ENCODE assay signal across 21 cellular contexts in genomic region chr3:15676259-15676658, GRCh38.
DNase-seq lines count a peak whose midpoint lies in the region; ATAC-seq, FAIRE-seq and TF ChIP-seq lines count a peak whose summit lies in the region.
"Had no signal": no experiment of that assay in that cellular context is flagged by ENCODE, and none has a peak within 500 bp of the region (broad histone marks: within the 10 kb centered on the region; RNA-seq: fewer than 3 reads in every experiment).

No MANE protein-coding gene starts in this region.

- H3K9ac ChIP-seq in SK-N-SH (0 out of 2 replicates have a peak overlapping the region, but pooled peaks have one; percentile 27), K562 (ENCODE audit: insufficient read depth in 1 of 2, low read depth in 2 of 2, low read length in 2 of 2) (no peak overlapping the region), smooth muscle cell (ENCODE audit: low read depth) (no peak overlapping the region)

- no peaks in the 10 kb centered on the region for H4K20me1 ChIP-seq in SK-N-SH (ENCODE audit: insufficient read depth)
- no peaks in the 10 kb centered on the region for H4K20me1 ChIP-seq in K562 (replicated peaks; ENCODE audit: control insufficient read depth, insufficient read depth, low read length)
- H4K20me1 ChIP-seq in smooth muscle cell (ENCODE audit: low read depth) = no peaks in the 10 kb centered on the region

- TF ChIP-seq RAD21 in SK-N-SH (IDR thresholded peaks at IDR 0.05; ENCODE audit: low read length) (no peak), K562 (CRISPR knock-in tag; conservative IDR thresholded peaks at IDR 0.05 in 1 of 2, IDR thresholded peaks at IDR 0.05 in 1 of 2) (no peak)

- H2AFZ ChIP-seq in SK-N-SH (ENCODE audit: low read depth) (no peak overlapping the region), K562 (ENCODE audit: low read depth, low read length) (no peak overlapping the region), smooth muscle cell (ENCODE audit: low read depth) (no peak overlapping the region)

- no peaks in the 10 kb centered on the region for H3K9me2 ChIP-seq in SK-N-SH

- H3K36me3 ChIP-seq in SK-N-SH (replicated peaks in 1 of 2; ENCODE audit: control insufficient read depth in 1 of 2, insufficient read depth in 2 of 2, low read length in 1 of 2) (peaks cover 71 to 95% of the 10 kb centered on the region in 2 experiments), K562 (ENCODE audit: control insufficient read depth, insufficient read depth, low read length) (peaks cover 71% of the 10 kb centered on the region), smooth muscle cell (ENCODE audit: low read depth) (peaks cover 7% of the 10 kb centered on the region), stomach (peaks cover 15 to 98% (median 89%) of the 10 kb centered on the region in 4 donors)

- H3K4me3 ChIP-seq in SK-N-SH (ENCODE audit: low read depth in 2 of 2, low read length in 1 of 2) (no peak overlapping the region), K562 (no peak overlapping the region), smooth muscle cell (no peak overlapping the region), stomach (no peak overlapping the region)

- BruUV-seq in K562 (replicated peaks; lab: Mats Ljungman, UMichigan) = no TSS peak

- H3K79me2 ChIP-seq in SK-N-SH (ENCODE audit: insufficient read depth) (peaks cover 30% of the 10 kb centered on the region), K562 (ENCODE audit: control insufficient read depth, insufficient read depth, low read length) (no peaks in the 10 kb centered on the region), smooth muscle cell (ENCODE audit: low read depth) (no peaks in the 10 kb centered on the region)

- TF ChIP-seq CTCF in SK-N-SH (IDR thresholded peaks at IDR 0.05) = no peak
- TF ChIP-seq CTCF in K562 (IDR thresholded peaks at IDR 0.05 in 2 of 3, conservative IDR thresholded peaks at IDR 0.05 in 1 of 3; ENCODE audit: insufficient read depth in 2 of 3, low read depth in 1 of 3, low read length in 3 of 3) = no peak
- no peak for TF ChIP-seq CTCF in smooth muscle cell (IDR thresholded peaks at IDR 0.05; ENCODE audit: borderline replicate concordance, insufficient read depth, poor library complexity, severe bottlenecking)
- TF ChIP-seq CTCF in stomach (IDR thresholded peaks at IDR 0.05) = no peak

- intact Hi-C loops in K562 (cut with micrococcal nuclease) (no loop called here), stomach (cut with DNase I; ENCODE audit: low total_unique reads) (no loop called here)

- CTCF ChIA-PET in SK-N-SH (lab: Yijun Ruan, JAX) = interaction anchor here (1.2 to 1.4 kb wide), 2 partner anchors 12 to 45 kb away, joined by 3 to 4 read pairs; no protein-coding TSS in a partner anchor
- CTCF ChIA-PET in K562 (lab: Yijun Ruan, JAX; ENCODE audit: low intra/inter-chr PET ratio) = no interaction called here

- in situ Hi-C loops in K562 (cut with MboI) = no loop called here

- peaks cover 0 to 10% of the 10 kb centered on the region in 2 experiments; a peak in 2 of 4 replicates for H3K4me1 ChIP-seq in SK-N-SH (ENCODE audit: control insufficient read depth in 1 of 2, insufficient read depth in 2 of 2, low read depth in 1 of 2, low read length in 1 of 2)
- no peaks in the 10 kb centered on the region for H3K4me1 ChIP-seq in K562 (replicated peaks in 1 of 2; ENCODE audit: control insufficient read depth in 2 of 2, insufficient read depth in 2 of 2, low read length in 2 of 2)
- H3K4me1 ChIP-seq in smooth muscle cell (ENCODE audit: low read depth) = no peaks in the 10 kb centered on the region
- no peaks in the 10 kb centered on the region for H3K4me1 ChIP-seq in stomach

- peaks cover 53% of the 10 kb centered on the region for H3F3A ChIP-seq in SK-N-SH (replicated peaks; ENCODE audit: insufficient read depth)
- H3F3A ChIP-seq in smooth muscle cell (ENCODE audit: low read depth) = no peaks in the 10 kb centered on the region

- POLR2A ChIA-PET in SK-N-SH (lab: Yijun Ruan, JAX) = no interaction called here
- POLR2A ChIA-PET in K562 (lab: Yijun Ruan, JAX) = no interaction called here

- H3K9me3 ChIP-seq in SK-N-SH (no peaks in the 10 kb centered on the region), K562 (replicated peaks; ENCODE audit: control insufficient read depth, insufficient read depth, low read depth, low read length) (no peaks in the 10 kb centered on the region), smooth muscle cell (replicated peaks; ENCODE audit: low read depth) (no peaks in the 10 kb centered on the region), stomach (no peaks in the 10 kb centered on the region)

- ATAC-seq in SK-N-SH treated with all-trans-retinoic acid at 6 μM for 48 hours (no peak), K562 (no peak)

- DNase-seq in SK-N-SH = no peak
- DNase-seq in M059J (ENCODE audit: low read depth) = peak; percentile 55
- no peak for DNase-seq in K562 (ENCODE audit: extremely low read depth in 1 of 4, low spot score in 3 of 4)
- DNase-seq in smooth muscle cell (lab: John Stamatoyannopoulos, UW; ENCODE audit: unreplicated experiment) = no peak
- no peak for DNase-seq in stomach
- no peak for DNase-seq in NCI-H748 (lab: John Stamatoyannopoulos, UW; ENCODE audit: unreplicated experiment)
- no peak for DNase-seq in retina
- DNase-seq: 8988T; Calu3; CD8-positive, alpha-beta memory T cell; DMS153; H7; Kasumi-1; NCI-H1092 treated with DMSO at 0.1 percent for 48 hours; NCI-H1436 treated with DMSO at 0.1 percent for 48 hours; NCI-H2029; NCI-H345; NCI-H524; Right ventricle myocardium superior had no signal

- H3K27me3 ChIP-seq in SK-N-SH (ENCODE audit: insufficient read depth) (no peaks in the 10 kb centered on the region), K562 (ENCODE audit: control insufficient read depth in 2 of 2, insufficient read depth in 2 of 2, low read length in 2 of 2) (no peaks in the 10 kb centered on the region), smooth muscle cell (ENCODE audit: low read depth) (no peaks in the 10 kb centered on the region), stomach (no peaks in the 10 kb centered on the region)

- no peaks in the 10 kb centered on the region for H3K9me1 ChIP-seq in K562 (ENCODE audit: control insufficient read depth, insufficient read depth, low read length)

- 54% methylated on average over 2 of the region's 2 CpGs for WGBS in SK-N-SH (ENCODE audit: low lambda C conversion rate)
- WGBS in K562 (ENCODE audit: insufficient coverage, low coverage, missing lambda C conversion rate) = 62% methylated on average over 2 of the region's 2 CpGs
- WGBS in smooth muscle cell (ENCODE audit: low lambda C conversion rate) = 72% methylated on average over 2 of the region's 2 CpGs
- WGBS in stomach, 5 donors = 80 to 90% (median 87%) methylated on average over 2 of the region's 2 CpGs

- no peak for TF ChIP-seq POLR2A in K562 (conservative IDR thresholded peaks at IDR 0.05)
- TF ChIP-seq POLR2A in stomach (IDR thresholded peaks at IDR 0.05) = no peak

- 0 out of 4 replicates have a peak, but pooled peaks of 1 of the 2 experiments have one; percentile 10 for TF ChIP-seq EP300 in SK-N-SH (IDR thresholded peaks at IDR 0.05; ENCODE audit: borderline replicate concordance in 1 of 2, low read depth in 1 of 2, low read length in 1 of 2)
- no peak for TF ChIP-seq EP300 in K562 (IDR thresholded peaks at IDR 0.05; ENCODE audit: low read length)
- TF ChIP-seq EP300 in stomach (IDR thresholded peaks at IDR 0.05) = no peak

- H3K4me2 ChIP-seq in SK-N-SH (no peak overlapping the region), K562 (ENCODE audit: insufficient read depth, low read length) (no peak overlapping the region), smooth muscle cell (no peak overlapping the region)

- peak overlapping the region in 1 of 2 experiments; percentile 63; a peak in 2 of 4 replicates for H3K27ac ChIP-seq in SK-N-SH (ENCODE audit: low read depth in 2 of 2, low read length in 1 of 2)
- H3K27ac ChIP-seq in K562 (ENCODE audit: extremely low read depth, low read depth, low read length) = no peak overlapping the region
- peak overlapping the region; percentile 17 for H3K27ac ChIP-seq in smooth muscle cell (ENCODE audit: low read depth)
- no peak overlapping the region for H3K27ac ChIP-seq in stomach
- H3K27ac ChIP-seq: C4-2B had no signal

- no peak for FAIRE-seq in K562 (lab: Jason Lieb, UNC)

TF ChIP-seq in SK-N-SH, 30 proteins besides CTCF, POLR2A, EP300 and RAD21 (continues in another document):
- no peak for TF ChIP-seq FOXJ3 (CRISPR knock-in tag; IDR thresholded peaks at IDR 0.05)
- TF ChIP-seq, protein P1, sequence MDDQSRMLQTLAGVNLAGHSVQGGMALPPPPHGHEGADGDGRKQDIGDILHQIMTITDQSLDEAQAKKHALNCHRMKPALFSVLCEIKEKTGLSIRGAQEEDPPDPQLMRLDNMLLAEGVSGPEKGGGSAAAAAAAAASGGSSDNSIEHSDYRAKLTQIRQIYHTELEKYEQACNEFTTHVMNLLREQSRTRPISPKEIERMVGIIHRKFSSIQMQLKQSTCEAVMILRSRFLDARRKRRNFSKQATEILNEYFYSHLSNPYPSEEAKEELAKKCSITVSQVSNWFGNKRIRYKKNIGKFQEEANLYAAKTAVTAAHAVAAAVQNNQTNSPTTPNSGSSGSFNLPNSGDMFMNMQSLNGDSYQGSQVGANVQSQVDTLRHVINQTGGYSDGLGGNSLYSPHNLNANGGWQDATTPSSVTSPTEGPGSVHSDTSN (IDR thresholded peaks at IDR 0.05) = peak; percentile 20; the same call in 1 of the 2 replicates

TF ChIP-seq in SK-N-SH treated with all-trans-retinoic acid at 6 μM for 48 hours, 23 proteins besides CTCF, POLR2A, EP300 and RAD21 (continues in another document):
- TF ChIP-seq CREB5 (CRISPR knock-in tag; IDR thresholded peaks at IDR 0.05; ENCODE audit: low read depth) = no peak

TF ChIP-seq in K562, 482 proteins besides CTCF, POLR2A, EP300 and RAD21 (continues in another document):
- TF ChIP-seq STAT5A (IDR thresholded peaks at IDR 0.05; ENCODE audit: borderline replicate concordance, low read length) (no peak), THRA (IDR thresholded peaks at IDR 0.05) (0 out of 2 replicates have a peak, but pooled peaks have one; percentile 15)

Comparison
In these comparisons a context has a peak if more than half of its experiments do, and no peak if none do; other contexts are left out.
1. Of the 27 proteins assayed by ChIP-seq in both K562 and SK-N-SH: peak only in K562: none; only in SK-N-SH: JUND and NFIC; in both: none; in neither: 24; mixed calls (peak in some experiments, not most) for 1.